ENCODE assay signal across 10 cellular contexts in genomic region chr2:33133436-33133835, GRCh38.
A peak's percentile ranks its signal among the peaks of the same experiment; 100 is the strongest.
DNase-seq lines count a peak whose midpoint lies in the region; ATAC-seq and TF ChIP-seq lines count a peak whose summit lies in the region.
"Had no signal": no experiment of that assay in that cellular context is flagged by ENCODE, and none has a peak within 500 bp of the region (broad histone marks: within the 10 kb centered on the region; RNA-seq: fewer than 3 reads in every experiment).

No MANE protein-coding gene starts in this region.

- H3K36me3 Mint-ChIP-seq in CD14-positive monocyte (no peaks in the 10 kb centered on the region), osteocyte (ENCODE audit: unreplicated experiment) (peaks cover 7% of the 10 kb centered on the region)

- H3K27me3 Mint-ChIP-seq in CD14-positive monocyte (ENCODE audit: low read depth in 3 of 3) (peaks cover 0 to 2% (median 0%) of the 10 kb centered on the region in 3 donors), osteocyte (ENCODE audit: unreplicated experiment) (no peaks in the 10 kb centered on the region)

- peaks cover 69% of the 10 kb centered on the region for H3K4me1 Mint-ChIP-seq in CD14-positive monocyte
- H3K4me1 Mint-ChIP-seq in osteocyte (ENCODE audit: unreplicated experiment): peaks cover 79% of the 10 kb centered on the region

- H3K4me3 Mint-ChIP-seq in CD14-positive monocyte (peak overlapping the region; percentile 34 to 59), osteocyte (ENCODE audit: unreplicated experiment) (peak overlapping the region; percentile 75)

- H3K4me3 ChIP-seq in fibroblast of villous mesenchyme (ENCODE audit: low read depth, low read length): peak overlapping the region; percentile 67

- TF ChIP-seq CTCF in CD14-positive monocyte (IDR thresholded peaks at IDR 0.05) (no peak), fibroblast of villous mesenchyme (IDR thresholded peaks at IDR 0.05; ENCODE audit: insufficient read depth, low read depth, low read length) (no peak), osteocyte (IDR thresholded peaks at IDR 0.05) (no peak)

- intact Hi-C loops in CD14-positive monocyte (cut with micrococcal nuclease): no loop called here

- no peaks in the 10 kb centered on the region for H3K9me3 Mint-ChIP-seq in CD14-positive monocyte
- no peaks in the 10 kb centered on the region for H3K9me3 Mint-ChIP-seq in osteocyte (ENCODE audit: unreplicated experiment)

- no peak for ATAC-seq in GM19023 (IDR thresholded peaks at IDR 0.05; ENCODE audit: unreplicated experiment)
- no peak for ATAC-seq in HG03439 (IDR thresholded peaks at IDR 0.05; ENCODE audit: unreplicated experiment)

- H3K27ac Mint-ChIP-seq in CD14-positive monocyte: peak overlapping the region in 3 of 7 donors; percentile 40 to 81 (median 51)
- H3K27ac Mint-ChIP-seq in osteocyte (ENCODE audit: unreplicated experiment): peak overlapping the region; percentile 91

- DNase-seq in CD14-positive monocyte (ENCODE audit: low spot score) (no peak), SKM-1 treated with dmso at 0.1 percent for 144 hours (lab: John Stamatoyannopoulos, UW; ENCODE audit: unreplicated experiment) (peak; percentile 62), fibroblast of villous mesenchyme (ENCODE audit: low read depth) (peak; percentile 86), osteocyte (ENCODE audit: extremely low spot score, unreplicated experiment) (no peak), islet precursor cell (no peak), iPS-NIHi11 (ENCODE audit: low spot score) (no peak)
- DNase-seq: NCI-H1417 treated with DMSO at 0.1 percent for 48 hours, retina had no signal

Comparison
In these comparisons a context has a peak if more than half of its experiments do, and no peak if none do; other contexts are left out.
1. DNase-seq: peak in SKM-1 treated with dmso at 0.1 percent for 144 hours (single experiment) and fibroblast of villous mesenchyme (single experiment); none in CD14-positive monocyte (single experiment), osteocyte (single experiment), islet precursor cell (single experiment) and iPS-NIHi11 (single experiment).